Comparison of ENCODE assay signal across 11 cellular contexts in the genomic region with DNA sequence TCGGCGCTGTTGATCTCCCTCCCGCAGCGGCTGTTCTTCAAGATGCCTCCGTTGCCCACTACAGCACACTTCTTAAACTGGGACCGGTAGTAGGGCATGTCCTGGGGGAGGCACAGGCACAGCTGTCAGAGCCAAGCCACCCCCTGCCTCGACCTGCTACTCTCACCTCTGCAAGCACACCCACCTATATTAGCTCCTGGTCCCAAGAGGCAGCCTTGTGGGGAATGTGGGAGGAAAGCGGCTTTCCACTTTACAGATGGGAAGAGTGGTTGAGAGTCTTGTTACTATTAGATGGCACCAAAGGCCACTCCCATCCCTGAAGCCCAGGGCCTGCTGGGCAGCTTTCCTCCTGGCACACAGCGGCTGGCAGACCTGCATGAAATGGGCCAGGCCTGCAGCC. TPM values are rescaled to one million over a fixed set of nuclear protein-coding genes. Genes with fewer than 3 reads are reported as not detected.
"Had no signal": no experiment of that assay in that cellular context is flagged by ENCODE, and none has a peak within 500 bp of the region (broad histone marks: within the 10 kb centered on the region; RNA-seq: fewer than 3 reads in every experiment).

No MANE protein-coding gene starts in this region.

- ATAC-seq: GM23338, HCT116 had no signal

- H3K36me3 ChIP-seq: HAP-1 had no signal

- DNase-seq: GM23248, GOT3, H7, H9, HCEC 1CT, HFFc6 had no signal

- H3K9me3 ChIP-seq: HAP-1 had no signal

- H3K4me1 ChIP-seq: HAP-1 had no signal

- H3K9ac ChIP-seq: GM23248 had no signal

- H3K27ac ChIP-seq: GM23248 had no signal

- H2AFZ ChIP-seq: GM23248, GM23338 had no signal

- H3K4me3 ChIP-seq: GM23248, GM23338, HAP-1 had no signal

- H3K4me2 ChIP-seq: GM23338 had no signal

RNA-seq across cellular contexts. Expression of a gene that starts 29.2 kb away (rescaled TPM):
- total RNA-seq: GM23248, H1, H4, HFFc6 had no signal
- polyA plus RNA-seq: GM23248, GM23338 had no signal
